ENCODE assay signal across 8 cellular contexts in the genomic region with DNA sequence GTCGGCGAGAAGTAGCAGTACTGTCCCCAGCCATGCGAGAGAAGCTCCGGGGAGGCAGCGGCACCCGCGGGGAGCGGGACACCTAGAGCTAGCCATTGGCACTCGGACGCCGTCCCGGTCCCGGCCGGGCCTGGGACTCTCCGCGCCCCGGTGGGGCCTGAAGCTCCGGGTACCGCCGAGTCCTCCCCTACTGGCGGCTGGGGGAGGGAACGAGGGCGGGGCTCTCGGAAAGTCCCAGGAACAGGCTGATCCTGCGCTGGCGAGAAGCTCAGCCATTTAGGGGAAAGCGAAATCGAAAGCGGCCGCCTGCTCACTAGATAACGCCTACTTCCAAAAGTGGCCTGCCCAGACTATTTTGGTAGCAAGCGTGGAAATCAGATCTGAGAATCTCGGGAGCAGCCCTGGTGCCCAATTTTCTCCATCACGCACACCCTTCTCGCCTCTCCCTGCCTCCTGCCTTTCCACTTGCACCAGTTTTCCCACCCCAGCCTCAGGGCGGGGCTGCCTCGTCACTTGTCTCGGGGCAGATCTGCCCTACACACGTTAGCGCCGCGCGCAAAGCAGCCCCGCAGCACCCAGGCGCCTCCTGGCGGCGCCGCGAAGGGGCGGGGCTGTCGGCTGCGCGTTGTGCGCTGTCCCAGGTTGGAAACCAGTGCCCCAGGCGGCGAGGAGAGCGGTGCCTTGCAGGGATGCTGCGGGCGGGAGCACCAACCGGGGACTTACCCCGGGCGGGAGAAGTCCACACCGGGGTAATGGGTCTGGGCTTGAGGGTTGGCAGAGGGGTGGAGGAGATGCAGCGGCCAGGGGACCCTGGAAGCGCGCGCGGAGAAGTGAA. TPM values are rescaled to one million over a fixed set of nuclear protein-coding genes. Genes with fewer than 3 reads are reported as not detected.
A peak's percentile ranks its signal among the peaks of the same experiment; 100 is the strongest.
DNase-seq lines count a peak whose midpoint lies in the region; ATAC-seq, FAIRE-seq and TF ChIP-seq lines count a peak whose summit lies in the region.

A gene (plus strand): TSS at position 652 of the 835 bp plus-strand sequence. CDS start 38 bp downstream, at position 690.
A gene with protein sequence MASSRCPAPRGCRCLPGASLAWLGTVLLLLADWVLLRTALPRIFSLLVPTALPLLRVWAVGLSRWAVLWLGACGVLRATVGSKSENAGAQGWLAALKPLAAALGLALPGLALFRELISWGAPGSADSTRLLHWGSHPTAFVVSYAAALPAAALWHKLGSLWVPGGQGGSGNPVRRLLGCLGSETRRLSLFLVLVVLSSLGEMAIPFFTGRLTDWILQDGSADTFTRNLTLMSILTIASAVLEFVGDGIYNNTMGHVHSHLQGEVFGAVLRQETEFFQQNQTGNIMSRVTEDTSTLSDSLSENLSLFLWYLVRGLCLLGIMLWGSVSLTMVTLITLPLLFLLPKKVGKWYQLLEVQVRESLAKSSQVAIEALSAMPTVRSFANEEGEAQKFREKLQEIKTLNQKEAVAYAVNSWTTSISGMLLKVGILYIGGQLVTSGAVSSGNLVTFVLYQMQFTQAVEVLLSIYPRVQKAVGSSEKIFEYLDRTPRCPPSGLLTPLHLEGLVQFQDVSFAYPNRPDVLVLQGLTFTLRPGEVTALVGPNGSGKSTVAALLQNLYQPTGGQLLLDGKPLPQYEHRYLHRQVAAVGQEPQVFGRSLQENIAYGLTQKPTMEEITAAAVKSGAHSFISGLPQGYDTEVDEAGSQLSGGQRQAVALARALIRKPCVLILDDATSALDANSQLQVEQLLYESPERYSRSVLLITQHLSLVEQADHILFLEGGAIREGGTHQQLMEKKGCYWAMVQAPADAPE (minus strand): TSS at position 164 of the 835 bp plus-strand sequence. CDS start 68 bp downstream, at position 96.

- DNase-seq in DMS 273 (lab: John Stamatoyannopoulos, UW; ENCODE audit: unreplicated experiment) (peak; percentile 98), HTR-8/SVneo (ENCODE audit: insufficient read length, low spot score) (peak; percentile 89), OCI-M2 (lab: John Stamatoyannopoulos, UW; ENCODE audit: unreplicated experiment) (peak; percentile 94), activated T-cell treated with anti-CD3 and anti-CD28 coated beads for 4 hours (peak; percentile 98), epithelial cell of esophagus (ENCODE audit: low read depth) (peak; percentile 94), mucosa of gallbladder (ENCODE audit: low spot score) (peak; percentile 95)
- DNase-seq in stimulated activated CD8-positive, alpha-beta memory T cell treated with anti-CD3 and anti-CD28 coated beads, Interleukin-4, amount 100 ng/mL, for 24 hours (ENCODE audit: low read depth), result peak; percentile 94

- FAIRE-seq in HTR-8/SVneo (lab: Jason Lieb, UNC), result peak; percentile 97

- ATAC-seq in GM21367 (IDR thresholded peaks at IDR 0.05; ENCODE audit: unreplicated experiment), result peak; percentile 68

- H3K4me3 ChIP-seq in epithelial cell of esophagus (ENCODE audit: low read length), result peak within 1 kb of the TSS; percentile 83

- peak; percentile 55 for TF ChIP-seq CTCF in epithelial cell of esophagus (IDR thresholded peaks at IDR 0.05; ENCODE audit: insufficient read depth, low read depth, low read length, missing control alignments)

RNA-seq across cellular contexts. Expression of the first gene that starts in this region (rescaled TPM):
- 31.2 TPM for total RNA-seq in mucosa of gallbladder

RNA-seq across cellular contexts. Expression of the second gene that starts in this region (rescaled TPM):
- 41.3 TPM for total RNA-seq in mucosa of gallbladder

Comparison
In these comparisons a context has a peak if more than half of its experiments do, and no peak if none do; other contexts are left out.
1. Peak in every context shown above with its lines: DNase-seq, ATAC-seq and H3K4me3 ChIP-seq.